21 cellular contexts compared by ENCODE assay signal in the genomic region with DNA sequence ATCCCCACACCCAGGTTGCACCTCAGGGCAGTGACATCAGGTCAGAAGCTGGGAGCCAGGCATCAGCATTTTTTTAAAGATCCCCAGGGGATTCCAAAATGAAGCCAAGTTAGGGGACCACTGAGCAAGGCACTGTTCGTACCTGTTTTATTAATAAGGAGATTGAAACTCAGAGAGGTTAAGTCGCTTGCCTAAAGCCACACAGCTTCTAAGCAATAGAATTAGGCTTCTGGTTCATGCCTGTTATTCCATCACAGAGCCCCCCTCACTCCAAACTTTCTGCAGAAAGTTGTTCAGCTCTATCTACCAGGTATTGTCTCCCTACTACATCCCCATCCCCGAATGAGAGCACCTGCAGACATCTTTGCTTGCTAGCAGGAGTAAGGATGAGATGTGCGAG. TPM values are rescaled to one million over a fixed set of nuclear protein-coding genes. Genes with fewer than 3 reads are reported as not detected.
A peak's percentile ranks its signal among the peaks of the same experiment; 100 is the strongest.
DNase-seq lines count a peak whose midpoint lies in the region; ATAC-seq and TF ChIP-seq lines count a peak whose summit lies in the region.
"Had no signal": no experiment of that assay in that cellular context is flagged by ENCODE, and none has a peak within 500 bp of the region (broad histone marks: within the 10 kb centered on the region; RNA-seq: fewer than 3 reads in every experiment).

No MANE protein-coding gene starts in this region.

- H3K4me3 Mint-ChIP-seq in nephron progenitor cell: no peak overlapping the region
- no peak overlapping the region for H3K4me3 Mint-ChIP-seq in stimulated activated naive B cell treated with anti-CD40 and anti-IgM and Interleukin-4, amounts not matched to agents 10 μg/mL and 1 μg/mL and 100 μg/mL, for 72 hours
- H3K4me3 Mint-ChIP-seq: CD14-positive monocyte, GM23338 had no signal

- H3K27ac ChIP-seq in cardiac muscle cell (peak overlapping the region; percentile 20), VCaP (peak overlapping the region; percentile 66)
- H3K27ac ChIP-seq: KMS-11 had no signal

- DNase-seq in cardiac muscle cell (ENCODE audit: low read depth in 1 of 2, low spot score in 1 of 2) (no peak), cardiac septum (ENCODE audit: low spot score) (no peak), nephron progenitor cell (no peak), glomerular visceral epithelial cell (ENCODE audit: extremely low spot score) (no peak)
- no peak for DNase-seq in stimulated activated naive B cell treated with anti-CD40 and anti-IgM and Interleukin-4, amounts not matched to agents 10 μg/mL and 1 μg/mL and 100 μg/mL, for 72 hours
- DNase-seq in NK-92 treated with Interleukin-12 subunit alpha and Interleukin-12 subunit beta, amount 100 ng/mL, for 24 hours (lab: John Stamatoyannopoulos, UW): no peak
- DNase-seq: 8988T, AML-193, NCI-H1092 treated with DMSO at 0.1 percent for 48 hours, NCI-H1436 treated with DMSO at 0.1 percent for 48 hours, NCI-H1930, NCI-H226, NCI-H510A treated with DMSO at 0.1 percent for 48 hours, NCI-H774, SHP77 had no signal

- TF ChIP-seq CTCF in cardiac muscle cell (IDR thresholded peaks at IDR 0.05; ENCODE audit: low read depth, low read length) (no peak), VCaP (conservative IDR thresholded peaks at IDR 0.05) (no peak), nephron progenitor cell (IDR thresholded peaks at IDR 0.05) (no peak)

- H3K4me1 ChIP-seq in cardiac muscle cell (ENCODE audit: low read depth): peaks cover 29% of the 10 kb centered on the region
- H3K4me1 ChIP-seq: HAP-1 had no signal

- H3K4me1 Mint-ChIP-seq in nephron progenitor cell: peaks cover 95% of the 10 kb centered on the region
- peaks cover 0 to 9% of the 10 kb centered on the region in 2 donors for H3K4me1 Mint-ChIP-seq in stimulated activated naive B cell treated with anti-CD40 and anti-IgM and Interleukin-4, amounts not matched to agents 10 μg/mL and 1 μg/mL and 100 μg/mL, for 72 hours

- H3K36me3 ChIP-seq in cardiac muscle cell: no peaks in the 10 kb centered on the region
- H3K36me3 ChIP-seq: HAP-1 had no signal

- H3K27ac Mint-ChIP-seq in nephron progenitor cell: peak overlapping the region; percentile 100
- peak overlapping the region; percentile 37 for H3K27ac Mint-ChIP-seq in stimulated activated naive B cell treated with anti-CD40 and anti-IgM and Interleukin-4, amounts not matched to agents 10 μg/mL and 1 μg/mL and 100 μg/mL, for 72 hours
- H3K27ac Mint-ChIP-seq: CD14-positive monocyte, GM23338 had no signal

- H3K36me3 Mint-ChIP-seq in nephron progenitor cell (ENCODE audit: low read depth): no peaks in the 10 kb centered on the region
- H3K36me3 Mint-ChIP-seq in stimulated activated naive B cell treated with anti-CD40 and anti-IgM and Interleukin-4, amounts not matched to agents 10 μg/mL and 1 μg/mL and 100 μg/mL, for 72 hours: no peaks in the 10 kb centered on the region
- H3K36me3 Mint-ChIP-seq: CD14-positive monocyte had no signal

- peaks cover 7% of the 10 kb centered on the region for H3K27me3 Mint-ChIP-seq in nephron progenitor cell (ENCODE audit: low read depth, poor library complexity)
- peaks cover 22 to 36% of the 10 kb centered on the region in 2 donors for H3K27me3 Mint-ChIP-seq in stimulated activated naive B cell treated with anti-CD40 and anti-IgM and Interleukin-4, amounts not matched to agents 10 μg/mL and 1 μg/mL and 100 μg/mL, for 72 hours

- no peaks in the 10 kb centered on the region for H3K27me3 ChIP-seq in cardiac muscle cell

- intact Hi-C loops in cardiac septum (cut with DNase I): no loop called here

- H3K9me3 Mint-ChIP-seq in nephron progenitor cell: no peaks in the 10 kb centered on the region
- H3K9me3 Mint-ChIP-seq in stimulated activated naive B cell treated with anti-CD40 and anti-IgM and Interleukin-4, amounts not matched to agents 10 μg/mL and 1 μg/mL and 100 μg/mL, for 72 hours: no peaks in the 10 kb centered on the region
- H3K9me3 Mint-ChIP-seq: CD14-positive monocyte, GM23338 had no signal

- no peaks in the 10 kb centered on the region for H3K9me3 ChIP-seq in cardiac muscle cell (ENCODE audit: low read depth)
- H3K9me3 ChIP-seq: HAP-1 had no signal

- no peak overlapping the region for H3K4me3 ChIP-seq in cardiac muscle cell
- H3K4me3 ChIP-seq: GM23338, HAP-1 had no signal

- ATAC-seq in stimulated activated naive B cell treated with anti-CD40 and anti-IgM and Interleukin-4, amounts not matched to agents 10 μg/mL and 1 μg/mL and 100 μg/mL, for 72 hours (replicated peaks): no peak
- no peak for ATAC-seq in HG03108 (IDR thresholded peaks at IDR 0.05; ENCODE audit: unreplicated experiment)

RNA-seq across cellular contexts. Expression of gene KCNN3, which starts 28.7 kb away (rescaled TPM):
- total RNA-seq in cardiac muscle cell (0.81 and 1.5 TPM in 2 replicates), cardiac septum (2.8 TPM)
- polyA plus RNA-seq in cardiac muscle cell: 1.1 and 2.9 TPM in 2 replicates
- polyA plus RNA-seq: CD14-positive monocyte had no signal
